9 cellular contexts compared by ENCODE assay signal in the genomic region with DNA sequence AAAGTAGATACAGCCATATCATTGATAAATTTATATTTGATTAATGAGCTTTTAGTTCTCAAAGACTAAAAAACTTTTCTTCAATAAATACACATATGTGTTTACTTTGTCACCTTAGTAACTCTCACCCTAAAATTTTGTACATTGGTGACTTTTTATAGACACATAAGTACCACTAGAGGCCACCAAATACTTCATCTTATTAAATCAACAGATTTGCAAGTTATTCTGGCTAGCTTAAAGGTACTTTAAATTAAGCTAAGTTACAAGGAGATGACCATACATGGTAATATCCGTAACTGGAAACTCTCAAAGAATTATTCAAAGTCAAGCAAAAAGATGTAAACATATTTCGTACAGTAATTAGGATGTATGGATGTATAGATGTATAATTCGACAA.
A peak's percentile ranks its signal among the peaks of the same experiment; 100 is the strongest.
DNase-seq lines count a peak whose midpoint lies in the region; ATAC-seq lines count a peak whose summit lies in the region.
"Had no signal": no experiment of that assay in that cellular context is flagged by ENCODE, and none has a peak within 500 bp of the region (broad histone marks: within the 10 kb centered on the region; RNA-seq: fewer than 3 reads in every experiment).

No MANE protein-coding gene starts in this region.

- peak; percentile 0 for DNase-seq in COR-L47 (lab: John Stamatoyannopoulos, UW)
- DNase-seq in KBM-7 = peak; percentile 12
- peak; percentile 58 for DNase-seq in adipocyte (ENCODE audit: low read depth)
- DNase-seq in kidney glomerular epithelial cell (lab: John Stamatoyannopoulos, UW) = peak; percentile 30
- no peak for DNase-seq in NCI-H526 treated with DMSO at 0.1 percent for 48 hours (lab: John Stamatoyannopoulos, UW)
- DNase-seq in anterior cingulate cortex (lab: John Stamatoyannopoulos, UW) = no peak
- no peak for DNase-seq in stimulated activated CD4-positive, alpha-beta T cell treated with anti-CD3 and anti-CD28 coated beads, Interleukin-2, amount 100 ng/mL, for 24 hours
- DNase-seq: small intestine had no signal

- in situ Hi-C loops in KBM-7 (cut with MboI; ENCODE audit: low pct_unique_long_range_greater_than_20kb, low sequenced_read_pairs) = no loop called here

- H3K4me1 ChIP-seq in adipocyte (ENCODE audit: control insufficient read depth, insufficient read depth, low read length) = peaks cover 5% of the 10 kb centered on the region

- H3K9me3 ChIP-seq in adipocyte (ENCODE audit: control insufficient read depth, low read length) = no peaks in the 10 kb centered on the region

- peak overlapping the region; percentile 55 for H3K9ac ChIP-seq in adipocyte (ENCODE audit: low read length)

- H3K36me3 ChIP-seq in adipocyte (ENCODE audit: control insufficient read depth, insufficient read depth, low read length, severe bottlenecking) = no peaks in the 10 kb centered on the region

- no peak for ATAC-seq in GM18873 (IDR thresholded peaks at IDR 0.05; ENCODE audit: low FRiP score, unreplicated experiment)

- H3K4me3 ChIP-seq in adipocyte (ENCODE audit: low read length) = no peak overlapping the region

- no peaks in the 10 kb centered on the region for H3K27me3 ChIP-seq in adipocyte (replicated peaks; ENCODE audit: control insufficient read depth, insufficient read depth, low read length)

Comparison
In these comparisons a context has a peak if more than half of its experiments do, and no peak if none do; other contexts are left out.
1. DNase-seq: peak in COR-L47 (single experiment), KBM-7 (single experiment), adipocyte (single experiment) and kidney glomerular epithelial cell (single experiment); none in NCI-H526 treated with DMSO at 0.1 percent for 48 hours (single experiment), anterior cingulate cortex (0 of 58) and stimulated activated CD4-positive, alpha-beta T cell treated with anti-CD3 and anti-CD28 coated beads, Interleukin-2, amount 100 ng/mL, for 24 hours (0 of 2).